ENCODE assay signal across 9 cellular contexts in the genomic region with DNA sequence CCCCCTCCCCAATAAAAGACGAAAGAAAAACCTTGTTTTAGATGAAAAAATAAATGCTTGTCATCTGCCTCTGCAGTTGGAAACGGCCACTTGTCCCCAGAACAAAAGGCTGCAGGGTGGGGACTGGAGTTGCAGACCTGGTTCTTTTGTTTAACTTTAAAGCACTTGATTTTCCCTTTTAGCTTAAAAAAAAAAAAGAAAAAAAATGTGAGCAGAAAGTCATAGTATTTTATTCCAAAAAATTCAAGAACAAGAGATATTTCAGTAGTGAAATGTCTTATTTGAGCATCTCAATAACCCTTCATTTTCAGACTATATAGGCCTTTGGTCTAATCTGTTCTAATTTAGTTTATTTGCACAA. TPM values are rescaled to one million over a fixed set of nuclear protein-coding genes. Genes with fewer than 3 reads are reported as not detected.
DNase-seq lines count a peak whose midpoint lies in the region; ATAC-seq and TF ChIP-seq lines count a peak whose summit lies in the region.
"Had no signal": no experiment of that assay in that cellular context is flagged by ENCODE, and none has a peak within 500 bp of the region (broad histone marks: within the 10 kb centered on the region; RNA-seq: fewer than 3 reads in every experiment).

No MANE protein-coding gene starts in this region.

- BruUV-seq in PC-9 (replicated peaks; lab: Mats Ljungman, UMichigan): no TSS peak

- peak overlapping the region; percentile 90 for H3K4me2 ChIP-seq in BLaER1
- peak overlapping the region; percentile 81 for H3K4me2 ChIP-seq in PC-9
- H3K4me2 ChIP-seq in osteoblast (ENCODE audit: insufficient read depth, low read length): peak overlapping the region; percentile 89

- H3K4me3 Mint-ChIP-seq in endothelial cell (ENCODE audit: unreplicated experiment): peak overlapping the region; percentile 98
- H3K4me3 Mint-ChIP-seq: dendritic cell treated with granulocyte-macrophage colony-stimulating factor and Interleukin-4, amounts not matched to agents 40 ng/mL and 50 ng/mL, for 4 days had no signal

- CTCF ChIA-PET in PC-9 (lab: Charles Lee): no interaction called here

- DNase-seq in PC-9 (no peak), endothelial cell (ENCODE audit: low spot score) (no peak), osteoblast (ENCODE audit: insufficient read length, low spot score, missing footprints) (no peak), MV-4-11 (lab: John Stamatoyannopoulos, UW) (no peak), AG08395 (ENCODE audit: low spot score) (no peak), DMS79 (lab: John Stamatoyannopoulos, UW) (no peak), omental fat pad (ENCODE audit: low spot score) (no peak)

- ATAC-seq in omental fat pad (ENCODE audit: low FRiP score): no peak

- H3K9me3 ChIP-seq in BLaER1: no peaks in the 10 kb centered on the region
- H3K9me3 ChIP-seq in PC-9 (ENCODE audit: insufficient read depth, low read depth): no peaks in the 10 kb centered on the region; the same call in 1 of the 2 replicates
- H3K9me3 ChIP-seq in osteoblast (ENCODE audit: low read depth, low read length): no peaks in the 10 kb centered on the region

- H3K79me2 ChIP-seq in PC-9 (ENCODE audit: low read depth) (peaks cover 66% of the 10 kb centered on the region), osteoblast (ENCODE audit: insufficient read depth, low read length) (peaks cover 66% of the 10 kb centered on the region)

- peaks cover 7% of the 10 kb centered on the region for H3K36me3 Mint-ChIP-seq in endothelial cell (ENCODE audit: low read depth, unreplicated experiment)

- H3F3A ChIP-seq in PC-9 (ENCODE audit: insufficient read depth, low read depth): peaks cover 14% of the 10 kb centered on the region

- TF ChIP-seq CTCF in PC-9 (conservative IDR thresholded peaks at IDR 0.05) (no peak), endothelial cell (IDR thresholded peaks at IDR 0.05; ENCODE audit: unreplicated experiment) (no peak), osteoblast (IDR thresholded peaks at IDR 0.05; ENCODE audit: extremely low read depth, low read depth, low read length) (no peak), omental fat pad (IDR thresholded peaks at IDR 0.05) (no peak)

- peak overlapping the region; percentile 95 for H3K4me3 ChIP-seq in BLaER1
- peak overlapping the region; percentile 100 for H3K4me3 ChIP-seq in PC-9
- H3K4me3 ChIP-seq in osteoblast (ENCODE audit: insufficient read depth, low read length): peak overlapping the region; percentile 95

- H3K4me1 ChIP-seq in BLaER1: peaks cover 27% of the 10 kb centered on the region
- peaks cover 20% of the 10 kb centered on the region for H3K4me1 ChIP-seq in PC-9 (replicated peaks; ENCODE audit: insufficient read depth)
- peaks cover 32% of the 10 kb centered on the region for H3K4me1 ChIP-seq in osteoblast (ENCODE audit: insufficient read depth, low read length)

- no peaks in the 10 kb centered on the region for H3K9me3 Mint-ChIP-seq in endothelial cell (ENCODE audit: unreplicated experiment)
- H3K9me3 Mint-ChIP-seq: dendritic cell treated with granulocyte-macrophage colony-stimulating factor and Interleukin-4, amounts not matched to agents 40 ng/mL and 50 ng/mL, for 4 days had no signal

- H2AFZ ChIP-seq in PC-9 (peak overlapping the region; percentile 86; the same call in 1 of the 2 replicates), osteoblast (ENCODE audit: low read length) (no peak overlapping the region)

- H3K9me2 ChIP-seq in PC-9 (ENCODE audit: insufficient read depth): no peaks in the 10 kb centered on the region

- no peaks in the 10 kb centered on the region for H3K27me3 ChIP-seq in BLaER1
- no peaks in the 10 kb centered on the region for H3K27me3 ChIP-seq in PC-9 (ENCODE audit: insufficient read depth, low read depth)
- no peaks in the 10 kb centered on the region for H3K27me3 ChIP-seq in osteoblast (ENCODE audit: insufficient read depth, low read length)

- H3K9ac ChIP-seq in BLaER1: peak overlapping the region; percentile 86

- POLR2A ChIA-PET in PC-9 (lab: Charles Lee; ENCODE audit: unreplicated experiment): no interaction called here

- intact Hi-C loops in PC-9 (cut with micrococcal nuclease; ENCODE audit: unreplicated experiment): loop anchor here (1.0 kb wide), 1 partner anchor 326 kb away; no protein-coding TSS in a partner anchor

- peaks cover 44% of the 10 kb centered on the region for H3K4me1 Mint-ChIP-seq in endothelial cell (ENCODE audit: unreplicated experiment)

- H3K27ac Mint-ChIP-seq in endothelial cell (ENCODE audit: unreplicated experiment): peak overlapping the region; percentile 84
- H3K27ac Mint-ChIP-seq: dendritic cell treated with granulocyte-macrophage colony-stimulating factor and Interleukin-4, amounts not matched to agents 40 ng/mL and 50 ng/mL, for 4 days had no signal

- H3K27ac ChIP-seq in BLaER1: peak overlapping the region; percentile 88
- H3K27ac ChIP-seq in PC-9: peak overlapping the region; percentile 9; the same call in 1 of the 2 replicates
- H3K27ac ChIP-seq in osteoblast (ENCODE audit: low read depth, low read length): no peak overlapping the region

- peaks cover 10% of the 10 kb centered on the region for H3K27me3 Mint-ChIP-seq in endothelial cell (ENCODE audit: unreplicated experiment)

- H4K20me1 ChIP-seq in BLaER1 (no peaks in the 10 kb centered on the region; the same call in 1 of the 2 replicates), PC-9 (ENCODE audit: insufficient read depth) (peaks cover 44% of the 10 kb centered on the region), osteoblast (ENCODE audit: insufficient read depth, low read length) (peaks cover 31% of the 10 kb centered on the region)

- no peaks in the 10 kb centered on the region for H3K36me3 ChIP-seq in BLaER1
- peaks cover 10% of the 10 kb centered on the region for H3K36me3 ChIP-seq in PC-9 (ENCODE audit: low read depth)
- peaks cover 22% of the 10 kb centered on the region for H3K36me3 ChIP-seq in osteoblast (ENCODE audit: insufficient read depth, low read length)

RNA-seq across cellular contexts. Expression of a gene that starts 1.8 kb away (rescaled TPM):
- total RNA-seq in PC-9 (2021): 159 and 163 TPM in 2 replicates
- total RNA-seq in endothelial cell (ENCODE audit: unreplicated experiment): 251 TPM
- 123 and 164 TPM in 2 replicates for total RNA-seq in osteoblast
- total RNA-seq in omental fat pad: 100 to 1,000 TPM; 479 to 654 (median 593) TPM
